ENCODE assay signal across 30 cellular contexts in genomic region chr16:51268237-51268636, GRCh38.
DNase-seq lines count a peak whose midpoint lies in the region; ATAC-seq and TF ChIP-seq lines count a peak whose summit lies in the region.
"Had no signal": no experiment of that assay in that cellular context is flagged by ENCODE, and none has a peak within 500 bp of the region (broad histone marks: within the 10 kb centered on the region; RNA-seq: fewer than 3 reads in every experiment).

No MANE protein-coding gene starts in this region.

- no peak overlapping the region for H3K27ac Mint-ChIP-seq in activated naive CD4-positive, alpha-beta T cell treated with anti-CD3 and anti-CD28 coated beads, Interleukin-2, amount 50 U/mL, for 72 hours
- H3K27ac Mint-ChIP-seq: activated CD4-positive, alpha-beta T cell treated with anti-CD3 and anti-CD28 coated beads for 36 hours; T-helper 2 cell treated with Interferon-gamma antibody and Interleukin-4, amounts not matched to agents 5 μg/mL and 100 μg/mL, for 36 hours had no signal

- H3K4me1 ChIP-seq in Peyer's patch, result no peaks in the 10 kb centered on the region
- H3K4me1 ChIP-seq: BLaER1, body of pancreas, heart right ventricle, left lung, right atrium auricular region, spleen, upper lobe of left lung had no signal

- ATAC-seq in activated naive CD4-positive, alpha-beta T cell treated with anti-CD3 and anti-CD28 coated beads, Interleukin-2, amount 50 U/mL, for 72 hours, result no peak
- ATAC-seq: activated CD4-positive, alpha-beta T cell treated with anti-CD3 and anti-CD28 coated beads for 36 hours; body of pancreas; GM12878; heart right ventricle; left lung had no signal

- H3K9me3 Mint-ChIP-seq in activated naive CD4-positive, alpha-beta T cell treated with anti-CD3 and anti-CD28 coated beads, Interleukin-2, amount 50 U/mL, for 72 hours, result peaks cover 12 to 19% of the 10 kb centered on the region in 2 donors

- no peak for TF ChIP-seq CTCF in dorsolateral prefrontal cortex (IDR thresholded peaks at IDR 0.05 in 54 of 56, conservative IDR thresholded peaks at IDR 0.05 in 2 of 56; ENCODE audit: low read depth in 1 of 56, partially characterized antibody in 56 of 56)
- no peak for TF ChIP-seq CTCF in Peyer's patch (IDR thresholded peaks at IDR 0.05)

- peak overlapping the region in 58 of 59 donors; percentile 21 to 98 (median 89) for H3K27ac ChIP-seq in dorsolateral prefrontal cortex
- H3K27ac ChIP-seq in Peyer's patch, result no peak overlapping the region
- H3K27ac ChIP-seq: BLaER1, body of pancreas, epithelial cell of prostate, heart right ventricle, HL-60, KMS-11, left lung, right atrium auricular region, spleen, upper lobe of left lung had no signal

- no peaks in the 10 kb centered on the region for H3K36me3 ChIP-seq in Peyer's patch
- H3K36me3 ChIP-seq: BLaER1, heart right ventricle, left lung, right atrium auricular region, spleen, upper lobe of left lung had no signal

- DNase-seq in NCI-H82 treated with DMSO at 0.1 percent for 48 hours (lab: John Stamatoyannopoulos, UW; ENCODE audit: unreplicated experiment), result peak; percentile 8
- DNase-seq in dorsolateral prefrontal cortex, result peak in 9 of 10 donors; percentile 32 to 79 (median 61)
- peak; percentile 88 for DNase-seq in medulla oblongata (ENCODE audit: extremely low spot score)
- DNase-seq in renal cortical epithelial cell (ENCODE audit: low read depth), result peak; percentile 40
- DNase-seq in Peyer's patch, result no peak
- no peak for DNase-seq in NCI-H2171 (lab: John Stamatoyannopoulos, UW)
- DNase-seq in MV-4-11 (lab: John Stamatoyannopoulos, UW), result no peak
- no peak for DNase-seq in activated naive CD4-positive, alpha-beta T cell treated with anti-CD3 and anti-CD28 coated beads, Interleukin-2, amount 50 U/mL, for 72 hours (ENCODE audit: low spot score in 2 of 2)
- DNase-seq: ACHN; activated CD4-positive, alpha-beta T cell treated with anti-CD3 and anti-CD28 coated beads for 36 hours; activated CD8-positive, alpha-beta memory T cell treated with anti-CD3 and anti-CD28 coated beads for 24 hours; activated effector memory CD4-positive, alpha-beta T cell treated with anti-CD3 and anti-CD28 coated beads, Interleukin-2, amount 50 U/mL, for 16 hours; activated T-cell treated with anti-CD3 and anti-CD28 coated beads, Interleukin-2, amount 50 U/mL, for 1 hour; body of pancreas; cerebellar nuclear complex; effector CD4-positive, alpha-beta T cell; heart right ventricle; left lung; NCI-H1436; NCI-H510A treated with DMSO at 0.1 percent for 48 hours; Right ventricle myocardium superior; spleen; upper lobe of left lung had no signal

- H3K27me3 ChIP-seq in dorsolateral prefrontal cortex (peaks cover 0 to 3% (median 0%) of the 10 kb centered on the region in 45 donors), Peyer's patch (no peaks in the 10 kb centered on the region)
- H3K27me3 ChIP-seq: BLaER1, heart right ventricle, left lung, right atrium auricular region, spleen, upper lobe of left lung had no signal

- intact Hi-C loops in dorsolateral prefrontal cortex (cut with DNase I), result loop anchor here (1.0 to 10.0 kb wide), 5 partner anchors 89 to 717 kb away; partner anchors contain the start of gene SALL1 (in 1 of the 2)

- no peaks in the 10 kb centered on the region for H3K9me3 ChIP-seq in Peyer's patch
- H3K9me3 ChIP-seq: BLaER1, body of pancreas, right atrium auricular region had no signal

- H3K36me3 Mint-ChIP-seq in activated naive CD4-positive, alpha-beta T cell treated with anti-CD3 and anti-CD28 coated beads, Interleukin-2, amount 50 U/mL, for 72 hours, result no peaks in the 10 kb centered on the region

- H3K4me3 ChIP-seq in dorsolateral prefrontal cortex (peak overlapping the region in 34 of 59 donors; percentile 1 to 58 (median 23)), Peyer's patch (no peak overlapping the region)
- H3K4me3 ChIP-seq: BLaER1, body of pancreas, GM12878, heart right ventricle, left lung, right atrium auricular region, spleen, upper lobe of left lung had no signal

- TF ChIP-seq POLR2A in Peyer's patch (IDR thresholded peaks at IDR 0.05), result no peak

Comparison
In these comparisons a context has a peak if more than half of its experiments do, and no peak if none do; other contexts are left out.
1. DNase-seq: peak in NCI-H82 treated with DMSO at 0.1 percent for 48 hours (single experiment), dorsolateral prefrontal cortex (9 of 10), medulla oblongata (single experiment) and renal cortical epithelial cell (single experiment); none in Peyer's patch (0 of 3), NCI-H2171 (single experiment), MV-4-11 (single experiment) and activated naive CD4-positive, alpha-beta T cell treated with anti-CD3 and anti-CD28 coated beads, Interleukin-2, amount 50 U/mL, for 72 hours (0 of 2).
2. H3K27ac ChIP-seq: peak in dorsolateral prefrontal cortex (58 of 59); none in Peyer's patch (0 of 4).
3. H3K4me3 ChIP-seq: peak in dorsolateral prefrontal cortex (34 of 59); none in Peyer's patch (0 of 4).